Comparison of ENCODE assay signal across 17 cellular contexts in genomic region chr17:80779336-80779735, GRCh38.
A peak's percentile ranks its signal among the peaks of the same experiment; 100 is the strongest.
DNase-seq lines count a peak whose midpoint lies in the region; ATAC-seq and TF ChIP-seq lines count a peak whose summit lies in the region.
"Had no signal": no experiment of that assay in that cellular context is flagged by ENCODE, and none has a peak within 500 bp of the region (broad histone marks: within the 10 kb centered on the region; RNA-seq: fewer than 3 reads in every experiment).

No MANE protein-coding gene starts in this region.

- no peak overlapping the region for H2BK5ac ChIP-seq in mesenchymal stem cell (ENCODE audit: low read depth, low read length, poor library complexity, severe bottlenecking)

- peaks cover 34% of the 10 kb centered on the region for H3K36me3 Mint-ChIP-seq in CD4-positive, alpha-beta T cell (ENCODE audit: low read depth)
- H3K36me3 Mint-ChIP-seq in activated CD4-positive, alpha-beta memory T cell treated with anti-CD3 and anti-CD28 coated beads for 36 hours = peaks cover 24% of the 10 kb centered on the region

- peaks cover 4% of the 10 kb centered on the region for H3K79me2 ChIP-seq in ACC112 (ENCODE audit: control insufficient read depth, insufficient read depth, low read length, unreplicated experiment)

- no peak for TF ChIP-seq CTCF in CD4-positive, alpha-beta T cell (IDR thresholded peaks at IDR 0.05)

- H3K9me3 ChIP-seq in CD4-positive, alpha-beta T cell (ENCODE audit: control insufficient read depth, low read length) = no peaks in the 10 kb centered on the region
- no peaks in the 10 kb centered on the region for H3K9me3 ChIP-seq in mesenchymal stem cell (ENCODE audit: control insufficient read depth, low read length)
- H3K9me3 ChIP-seq: left lung had no signal

- H3K27ac ChIP-seq in ACC112 (ENCODE audit: low read depth, low read length) = peak overlapping the region; percentile 75; the same call in 1 of the 2 replicates
- no peak overlapping the region for H3K27ac ChIP-seq in CD4-positive, alpha-beta T cell (ENCODE audit: low read depth, low read length)
- no peak overlapping the region for H3K27ac ChIP-seq in mesenchymal stem cell (ENCODE audit: low read length, poor library complexity, severe bottlenecking)

- H3K4me2 ChIP-seq in mesenchymal stem cell (ENCODE audit: low read length, poor library complexity, severe bottlenecking) = no peak overlapping the region

- peak overlapping the region; percentile 36 for H4K8ac ChIP-seq in mesenchymal stem cell (ENCODE audit: low read length)

- peak overlapping the region; percentile 62 to 72 for H2BK12ac ChIP-seq in mesenchymal stem cell (ENCODE audit: low read length in 2 of 2)

- H3K4ac ChIP-seq in mesenchymal stem cell (ENCODE audit: low read depth in 1 of 2, low read length in 2 of 2) = no peak overlapping the region

- no peaks in the 10 kb centered on the region for H3K27me3 Mint-ChIP-seq in CD4-positive, alpha-beta T cell
- H3K27me3 Mint-ChIP-seq in activated CD4-positive, alpha-beta memory T cell treated with anti-CD3 and anti-CD28 coated beads for 36 hours = no peaks in the 10 kb centered on the region
- H3K27me3 Mint-ChIP-seq: activated T-helper 17 cell treated with anti-CD3 and anti-CD28 coated beads, Interleukin-2, amount 50 U/mL, for 72 hours; stimulated activated naive B cell treated with anti-CD40 and anti-IgM and Interleukin-4, amounts not matched to agents 10 μg/mL and 1 μg/mL and 100 μg/mL, for 72 hours had no signal

- peaks cover 79% of the 10 kb centered on the region for H3K4me1 Mint-ChIP-seq in CD4-positive, alpha-beta T cell (ENCODE audit: low read depth)
- peaks cover 72% of the 10 kb centered on the region for H3K4me1 Mint-ChIP-seq in activated CD4-positive, alpha-beta memory T cell treated with anti-CD3 and anti-CD28 coated beads for 36 hours (ENCODE audit: low read depth)

- WGBS in mesenchymal stem cell = 97% methylated on average over 24 of the region's 24 CpGs

- peak overlapping the region; percentile 69 for H2BK120ac ChIP-seq in mesenchymal stem cell (ENCODE audit: low read depth, low read length)

- ATAC-seq in CD4-positive, alpha-beta T cell (ENCODE audit: poor library complexity) = no peak
- ATAC-seq in HG02763 (IDR thresholded peaks at IDR 0.05; ENCODE audit: unreplicated experiment) = no peak
- ATAC-seq: activated T-helper 17 cell treated with anti-CD3 and anti-CD28 coated beads, Interleukin-2, amount 50 U/mL, for 72 hours; stimulated activated naive B cell treated with anti-CD40 and anti-IgM and Interleukin-4, amounts not matched to agents 10 μg/mL and 1 μg/mL and 100 μg/mL, for 72 hours had no signal

- DNase-seq in CD4-positive, alpha-beta T cell = no peak
- DNase-seq in activated CD4-positive, alpha-beta memory T cell treated with anti-CD3 and anti-CD28 coated beads for 36 hours = no peak
- DNase-seq in mesenchymal stem cell (no peak), islet precursor cell (no peak)
- DNase-seq in stimulated activated CD4-positive, alpha-beta T cell treated with anti-CD3 and anti-CD28 coated beads, Interleukin-4, amount 100 ng/mL, for 4 hours = no peak
- DNase-seq: DMS53; immature natural killer cell; NCI-H1694; NCI-H2171; NCI-H524; stimulated activated naive B cell treated with anti-CD40 and anti-IgM and Interleukin-4, amounts not matched to agents 10 μg/mL and 1 μg/mL and 100 μg/mL, for 72 hours had no signal

- CTCF ChIA-PET in CD4-positive, alpha-beta T cell (lab: Charles Lee) = no interaction called here
- CTCF ChIA-PET in activated CD4-positive, alpha-beta memory T cell treated with anti-CD3 and anti-CD28 coated beads for 36 hours (lab: Charles Lee) = interaction anchor here (1.2 to 2.3 kb wide), 2 partner anchors 12 to 118 kb away, joined by 3 to 13 read pairs; no protein-coding TSS in a partner anchor

- H3K79me1 ChIP-seq in mesenchymal stem cell (replicated peaks; ENCODE audit: low read length, poor library complexity, severe bottlenecking) = peaks cover 27% of the 10 kb centered on the region

- intact Hi-C loops in CD4-positive, alpha-beta T cell (cut with DNase I, micrococcal nuclease) = no loop called here
- intact Hi-C loops in activated CD4-positive, alpha-beta memory T cell treated with anti-CD3 and anti-CD28 coated beads for 36 hours (cut with micrococcal nuclease) = no loop called here

- peak overlapping the region; percentile 24 for H3K27ac Mint-ChIP-seq in CD4-positive, alpha-beta T cell
- peak overlapping the region; percentile 42 for H3K27ac Mint-ChIP-seq in activated CD4-positive, alpha-beta memory T cell treated with anti-CD3 and anti-CD28 coated beads for 36 hours

- H3K36me3 ChIP-seq in ACC112 (ENCODE audit: insufficient read depth, low read length) (0 out of 2 replicates have a peak, but pooled peaks cover 3% of the 10 kb centered on the region), mesenchymal stem cell (ENCODE audit: control insufficient read depth in 1 of 2, insufficient read depth in 2 of 2, low read depth in 1 of 2, low read length in 2 of 2) (peaks cover 4 to 17% of the 10 kb centered on the region in 2 experiments)

- peaks cover 27% of the 10 kb centered on the region for H3K4me1 ChIP-seq in ACC112 (ENCODE audit: control insufficient read depth, insufficient read depth, low read length, unreplicated experiment)
- peaks cover 8% of the 10 kb centered on the region for H3K4me1 ChIP-seq in mesenchymal stem cell (ENCODE audit: control insufficient read depth, insufficient read depth, low read depth, low read length)

- no peak overlapping the region for H2AFZ ChIP-seq in ACC112 (ENCODE audit: low read length, unreplicated experiment)
- no peak overlapping the region for H2AFZ ChIP-seq in mesenchymal stem cell (ENCODE audit: low read depth, low read length)

- no peak overlapping the region for H2BK15ac ChIP-seq in mesenchymal stem cell (ENCODE audit: low read depth, poor library complexity, severe bottlenecking)

- H3K4me3 ChIP-seq in ACC112 (ENCODE audit: low read depth, low read length) (no peak overlapping the region), mesenchymal stem cell (ENCODE audit: insufficient read depth in 1 of 2, low read depth in 1 of 2, low read length in 2 of 2) (peak overlapping the region in 1 of 2 experiments; percentile 53)
- H3K4me3 ChIP-seq: left lung had no signal

- peak overlapping the region; percentile 83 for H3K9ac ChIP-seq in mesenchymal stem cell (ENCODE audit: low read length)

- H3K9me3 Mint-ChIP-seq in CD4-positive, alpha-beta T cell = no peaks in the 10 kb centered on the region
- no peaks in the 10 kb centered on the region for H3K9me3 Mint-ChIP-seq in activated CD4-positive, alpha-beta memory T cell treated with anti-CD3 and anti-CD28 coated beads for 36 hours
- H3K9me3 Mint-ChIP-seq: activated T-helper 17 cell treated with anti-CD3 and anti-CD28 coated beads, Interleukin-2, amount 50 U/mL, for 72 hours; CD8-positive, alpha-beta memory T cell; immature natural killer cell; nephron had no signal

- H3K4me3 Mint-ChIP-seq in CD4-positive, alpha-beta T cell = no peak overlapping the region
- H3K4me3 Mint-ChIP-seq in activated CD4-positive, alpha-beta memory T cell treated with anti-CD3 and anti-CD28 coated beads for 36 hours = no peak overlapping the region
- H3K4me3 Mint-ChIP-seq: nephron had no signal

- H3K18ac ChIP-seq in mesenchymal stem cell (ENCODE audit: low read depth in 1 of 2, low read length in 2 of 2) = peak overlapping the region; percentile 26 to 30

- H4K91ac ChIP-seq in mesenchymal stem cell (ENCODE audit: low read length) = peak overlapping the region; percentile 76

- POLR2A ChIA-PET in CD4-positive, alpha-beta T cell (lab: Charles Lee) = no interaction called here
- POLR2A ChIA-PET in activated CD4-positive, alpha-beta memory T cell treated with anti-CD3 and anti-CD28 coated beads for 36 hours (lab: Charles Lee) = interaction anchor here (1.8 kb wide), 1 partner anchor 9 kb away, joined by 3 read pairs; no protein-coding TSS in a partner anchor

- H3K23ac ChIP-seq in mesenchymal stem cell (ENCODE audit: low read length in 2 of 2) = no peak overlapping the region

- H3K27me3 ChIP-seq in ACC112 (ENCODE audit: insufficient read depth, low read length) = no peaks in the 10 kb centered on the region
- no peaks in the 10 kb centered on the region for H3K27me3 ChIP-seq in CD4-positive, alpha-beta T cell (ENCODE audit: control insufficient read depth, insufficient read depth, low read length)
- H3K27me3 ChIP-seq in mesenchymal stem cell (ENCODE audit: control insufficient read depth in 1 of 2, insufficient read depth in 1 of 2, low read length in 2 of 2) = no peaks in the 10 kb centered on the region
- H3K27me3 ChIP-seq: left lung had no signal

- H3K14ac ChIP-seq in mesenchymal stem cell (ENCODE audit: low read length in 2 of 2) = peak overlapping the region in 1 of 2 experiments; percentile 5

- no peak overlapping the region for H2AK5ac ChIP-seq in mesenchymal stem cell (ENCODE audit: low read length, severe bottlenecking)
